Comparison of ENCODE assay signal across 10 cellular contexts in the genomic region with DNA sequence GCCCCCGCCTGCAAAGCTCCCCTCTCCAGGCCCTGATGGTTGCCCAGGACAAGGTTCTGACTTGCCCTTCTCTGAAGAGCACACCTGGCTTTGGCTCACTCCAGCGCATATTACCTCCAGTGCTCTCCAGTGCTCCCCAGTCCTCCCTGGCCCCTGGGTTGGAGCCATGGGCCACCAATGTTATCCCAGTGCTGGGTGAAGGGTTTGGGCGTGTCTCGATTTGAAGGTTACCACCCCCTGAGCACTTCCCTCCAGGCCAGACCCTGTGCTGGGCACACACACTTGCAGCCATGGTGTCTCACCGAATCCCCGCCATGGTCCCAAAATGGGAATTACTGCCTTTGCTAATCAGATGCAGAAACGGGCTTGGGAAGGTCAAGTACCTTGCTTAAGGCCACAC. TPM values are rescaled to one million over a fixed set of nuclear protein-coding genes. Genes with fewer than 3 reads are reported as not detected.
A peak's percentile ranks its signal among the peaks of the same experiment; 100 is the strongest.
DNase-seq lines count a peak whose midpoint lies in the region; ATAC-seq, FAIRE-seq and TF ChIP-seq lines count a peak whose summit lies in the region.
"Had no signal": no experiment of that assay in that cellular context is flagged by ENCODE, and none has a peak within 500 bp of the region (broad histone marks: within the 10 kb centered on the region; RNA-seq: fewer than 3 reads in every experiment).

No MANE protein-coding gene starts in this region.

- no peak for TF ChIP-seq CTCF in GM13976 (IDR thresholded peaks at IDR 0.05; ENCODE audit: borderline replicate concordance, control extremely low read depth, extremely low read depth, insufficient read depth, missing control alignments)
- no peak for TF ChIP-seq CTCF in IMR-90 (conservative IDR thresholded peaks at IDR 0.05; ENCODE audit: low read depth, low read length)
- no peak for TF ChIP-seq CTCF in GM12878 (IDR thresholded peaks at IDR 0.05 in 2 of 3, conservative IDR thresholded peaks at IDR 0.05 in 1 of 3; ENCODE audit: control insufficient read depth in 2 of 3, extremely low read depth in 1 of 3, insufficient read depth in 1 of 3, low read depth in 3 of 3, low read length in 3 of 3)
- TF ChIP-seq CTCF in neural crest cell (conservative IDR thresholded peaks at IDR 0.05), result no peak
- TF ChIP-seq CTCF in natural killer cell (IDR thresholded peaks at IDR 0.05), result no peak
- no peak for TF ChIP-seq CTCF in body of pancreas (IDR thresholded peaks at IDR 0.05)

- H2BK120ac ChIP-seq in IMR-90 (ENCODE audit: low read depth, low read length), result peak overlapping the region; percentile 58; the same call in 1 of the 2 replicates

- H3K23ac ChIP-seq in IMR-90 (ENCODE audit: low read depth, low read length), result no peak overlapping the region

- intact Hi-C loops in IMR-90 (cut with micrococcal nuclease), result loop anchor here (2.0 to 10.0 kb wide), 4 partner anchors 18 to 716 kb away; a partner anchor contains a TSS
- intact Hi-C loops in GM12878 (cut with micrococcal nuclease; ENCODE audit: unreplicated experiment), result loop anchor here (2.0 to 10.0 kb wide), 3 partner anchors 36 to 116 kb away; no protein-coding TSS in a partner anchor
- intact Hi-C loops in natural killer cell (cut with micrococcal nuclease), result loop anchor here (5.0 to 10.0 kb wide), 2 partner anchors 36 to 138 kb away; a partner anchor contains a TSS
- intact Hi-C loops in body of pancreas (cut with DNase I), result loop anchor here (10.0 kb wide), 1 partner anchor 228 kb away; a partner anchor contains a TSS

- H3K27ac ChIP-seq in IMR-90 (ENCODE audit: insufficient read depth, low read length) (no peak overlapping the region), GM12878 (ENCODE audit: control insufficient read depth, insufficient read depth) (no peak overlapping the region), body of pancreas (no peak overlapping the region)
- H3K27ac ChIP-seq: BLaER1, HL-60 had no signal

- H2AK5ac ChIP-seq in IMR-90 (ENCODE audit: low read depth, low read length), result peak overlapping the region; percentile 74; the same call in 1 of the 2 replicates

- in situ Hi-C loops in GM13976 (cut with MboI; ENCODE audit: low sequenced_read_pairs, unreplicated experiment) (loop anchor here (10.0 to 25.0 kb wide), 2 partner anchors 228 to 716 kb away; a partner anchor contains a TSS), IMR-90 (cut with MboI; ENCODE audit: low sequenced_read_pairs) (loop anchor here (5.0 to 25.0 kb wide), 2 partner anchors 231 to 1216 kb away; a partner anchor contains a TSS), GM12878 (cut with MboI) (loop anchor here (5.0 kb wide), 1 partner anchor 226 kb away; a partner anchor contains a TSS)

- H3K9me1 ChIP-seq in IMR-90 (ENCODE audit: insufficient read depth, low read length), result peaks cover 5% of the 10 kb centered on the region; the same call in 1 of the 2 replicates

- H3K9me3 Mint-ChIP-seq in neural crest cell (no peaks in the 10 kb centered on the region), natural killer cell (no peaks in the 10 kb centered on the region)

- BruUV-seq in IMR-90 (replicated peaks; lab: Mats Ljungman, UMichigan) (no TSS peak), GM12878 (replicated peaks; lab: Mats Ljungman, UMichigan) (no TSS peak)

- no peak overlapping the region for H3K18ac ChIP-seq in IMR-90 (ENCODE audit: low read depth, low read length)

- no peaks in the 10 kb centered on the region for H3K79me2 ChIP-seq in GM12878 (ENCODE audit: control insufficient read depth, insufficient read depth, low read length)

- TF ChIP-seq RAD21 in IMR-90 (IDR thresholded peaks at IDR 0.05; ENCODE audit: low read length), result no peak
- no peak for TF ChIP-seq RAD21 in GM12878 (IDR thresholded peaks at IDR 0.05; ENCODE audit: insufficient read depth, low read depth, low read length)

- POLR2A ChIA-PET in IMR-90 (lab: Charles Lee; ENCODE audit: unreplicated experiment), result no interaction called here
- POLR2A ChIA-PET in GM12878 (lab: Charles Lee), result no interaction called here

- TF ChIP-seq POLR2A in IMR-90 (IDR thresholded peaks at IDR 0.05; ENCODE audit: low read depth, low read length) (no peak), GM12878 (IDR thresholded peaks at IDR 0.05; ENCODE audit: low read depth, low read length) (no peak), body of pancreas (IDR thresholded peaks at IDR 0.05) (no peak)

- H3K14ac ChIP-seq in IMR-90 (replicated peaks; ENCODE audit: low read depth, low read length), result no peak overlapping the region

- FAIRE-seq in GM12878 (lab: Jason Lieb, UNC), result no peak
- FAIRE-seq: RCC 7860 had no signal

- H4K5ac ChIP-seq in IMR-90 (ENCODE audit: low read depth, low read length), result no peak overlapping the region

- dilution Hi-C loops in IMR-90 (cut with HindIII; ENCODE audit: low sequenced_read_pairs, unreplicated experiment), result no loop called here

- peak overlapping the region in 1 of 2 experiments; percentile 69; a peak in 1 of 4 replicates for H4K8ac ChIP-seq in IMR-90 (ENCODE audit: low read depth in 2 of 2, low read length in 2 of 2)

- 0 out of 2 replicates have a peak overlapping the region, but pooled peaks have one; percentile 47 for H2BK20ac ChIP-seq in IMR-90 (ENCODE audit: low read depth, low read length)

- H3K9me3 ChIP-seq in IMR-90 (ENCODE audit: control insufficient read depth, insufficient read depth, low read length) (no peaks in the 10 kb centered on the region), GM12878 (replicated peaks; ENCODE audit: control insufficient read depth, insufficient read depth, low read length) (no peaks in the 10 kb centered on the region), body of pancreas (no peaks in the 10 kb centered on the region)
- H3K9me3 ChIP-seq: BLaER1 had no signal

- WGBS in IMR-90 (ENCODE audit: extremely low coverage in 2 of 2, insufficient read length in 1 of 2), 2 experiments, result no CpG with 5 or more reads among the region's 7 CpGs
- WGBS in GM12878 (ENCODE audit: insufficient coverage, insufficient replicate concordance, low lambda C conversion rate, missing lambda C conversion rate), result 78% methylated on average over 7 of the region's 7 CpGs
- WGBS in body of pancreas, 2 donors, result 66 to 67% methylated on average over 5 of the region's 7 CpGs

- SMC1A ChIA-PET in GM12878 (lab: Charles Lee; ENCODE audit: uncharacterized antibody, unreplicated experiment), result interaction anchor here (0.9 to 2.5 kb wide), 7 partner anchors 20 to 117 kb away, joined by 3 to 13 read pairs (median 5); no protein-coding TSS in a partner anchor

- H3K27me3 ChIP-seq in IMR-90 (ENCODE audit: control insufficient read depth, insufficient read depth, low read length) (no peaks in the 10 kb centered on the region), GM12878 (replicated peaks in 1 of 2; ENCODE audit: control insufficient read depth in 2 of 2, insufficient read depth in 2 of 2, low read length in 1 of 2) (no peaks in the 10 kb centered on the region), body of pancreas (no peaks in the 10 kb centered on the region)

- no peak for TF ChIP-seq EP300 in GM12878 (IDR thresholded peaks at IDR 0.05; ENCODE audit: borderline replicate concordance in 1 of 2, control insufficient read depth in 1 of 2, low read depth in 2 of 2, low read length in 2 of 2)

- no peaks in the 10 kb centered on the region for H3K36me3 Mint-ChIP-seq in neural crest cell (ENCODE audit: low read depth)
- no peaks in the 10 kb centered on the region for H3K36me3 Mint-ChIP-seq in natural killer cell

- no peak overlapping the region for H3K56ac ChIP-seq in IMR-90 (ENCODE audit: extremely low read depth, insufficient read depth, low read length)

- H2AK9ac ChIP-seq in IMR-90 (replicated peaks; ENCODE audit: low read depth, low read length, poor library complexity), result peak overlapping the region; percentile 80

- H3K27me3 Mint-ChIP-seq in neural crest cell (ENCODE audit: low read depth), result no peaks in the 10 kb centered on the region
- H3K27me3 Mint-ChIP-seq in natural killer cell (ENCODE audit: low read depth in 2 of 2), result no peaks in the 10 kb centered on the region

- no peak overlapping the region for H4K91ac ChIP-seq in IMR-90 (ENCODE audit: insufficient read depth, low read depth, low read length)

- H3K27ac Mint-ChIP-seq in neural crest cell (ENCODE audit: unreplicated experiment), result no peak overlapping the region
- no peak overlapping the region for H3K27ac Mint-ChIP-seq in natural killer cell

- no peak overlapping the region for H3K9ac ChIP-seq in IMR-90 (ENCODE audit: low read depth, low read length)
- no peak overlapping the region for H3K9ac ChIP-seq in GM12878 (ENCODE audit: control insufficient read depth, insufficient read depth, low read length)
- H3K9ac ChIP-seq: BLaER1 had no signal

- H2BK5ac ChIP-seq in IMR-90 (ENCODE audit: low read depth, low read length, poor library complexity, severe bottlenecking), result no peak overlapping the region

- H3K4me1 ChIP-seq in IMR-90 (ENCODE audit: control insufficient read depth, insufficient read depth, low read length) (peaks cover 9% of the 10 kb centered on the region), GM12878 (ENCODE audit: control insufficient read depth, insufficient read depth, low read length) (no peaks in the 10 kb centered on the region), body of pancreas (peaks cover 34% of the 10 kb centered on the region)

- DNase-seq in GM13976 (ENCODE audit: low spot score), result peak; percentile 11
- no peak for DNase-seq in IMR-90
- DNase-seq in GM12878 (ENCODE audit: low read depth, low spot score), result no peak
- DNase-seq in neural crest cell (ENCODE audit: low read depth, low spot score), result no peak
- no peak for DNase-seq in natural killer cell
- DNase-seq in body of pancreas, result no peak

- H4K20me1 ChIP-seq in IMR-90 (ENCODE audit: insufficient read depth, low read length) (no peaks in the 10 kb centered on the region), GM12878 (ENCODE audit: control insufficient read depth, insufficient read depth) (no peaks in the 10 kb centered on the region)

- H3K36me3 ChIP-seq in IMR-90 (ENCODE audit: control insufficient read depth, insufficient read depth, low read length), result peaks cover 4% of the 10 kb centered on the region
- peaks cover 0 to 4% of the 10 kb centered on the region in 2 experiments; a peak in 3 of 4 replicates for H3K36me3 ChIP-seq in GM12878 (ENCODE audit: control insufficient read depth in 2 of 2, insufficient read depth in 2 of 2, low read length in 1 of 2)
- H3K36me3 ChIP-seq in body of pancreas (replicated peaks in 1 of 2; ENCODE audit: insufficient read depth in 1 of 2, low read depth in 2 of 2), result peaks cover 0 to 2% of the 10 kb centered on the region in 2 donors

- CTCF ChIA-PET in IMR-90 (lab: Yijun Ruan, JAX) (no interaction called here), GM12878 (lab: Yijun Ruan, JAX) (interaction anchor here (0.6 to 4.2 kb wide), 14 partner anchors 8 to 793 kb away, joined by 3 to 24 read pairs (median 4); a partner anchor contains a TSS)

- no peak overlapping the region for H3K4me2 ChIP-seq in IMR-90 (ENCODE audit: low read depth, low read length)
- no peak overlapping the region for H3K4me2 ChIP-seq in GM12878 (ENCODE audit: control insufficient read depth, insufficient read depth)
- H3K4me2 ChIP-seq: BLaER1 had no signal

- H3K4me1 Mint-ChIP-seq in neural crest cell (peaks cover 18% of the 10 kb centered on the region), natural killer cell (no peaks in the 10 kb centered on the region)

- peak overlapping the region; percentile 55 for H3K4ac ChIP-seq in IMR-90 (ENCODE audit: low read depth, low read length)

- H3K79me1 ChIP-seq in IMR-90 (ENCODE audit: low read depth in 1 of 2, low read length in 2 of 2), result peaks cover 2 to 12% of the 10 kb centered on the region in 2 experiments; a peak in 1 of 4 replicates

- no peak for ATAC-seq in IMR-90 (ENCODE audit: low read depth)
- peak; percentile 6; the same call in 1 of the 3 replicates for ATAC-seq in GM12878
- ATAC-seq in natural killer cell, result no peak
- no peak for ATAC-seq in body of pancreas
- no peak for ATAC-seq in HG03521 (IDR thresholded peaks at IDR 0.05; ENCODE audit: unreplicated experiment)

- H2AFZ ChIP-seq in IMR-90 (replicated peaks; ENCODE audit: low read length, poor library complexity) (peak overlapping the region; percentile 59), GM12878 (ENCODE audit: control insufficient read depth, low read depth, low read length) (no peak overlapping the region)

- RAD21 ChIA-PET in GM12878 (lab: Charles Lee; ENCODE audit: unreplicated experiment), result interaction anchor here (0.9 to 2.3 kb wide), 7 partner anchors 12 to 229 kb away, joined by 3 to 9 read pairs (median 6); no protein-coding TSS in a partner anchor

- H3K4me3 ChIP-seq in IMR-90 (ENCODE audit: insufficient read depth, low read depth, low read length) (no peak overlapping the region), GM12878 (no peak overlapping the region), body of pancreas (no peak overlapping the region)
- H3K4me3 ChIP-seq: BLaER1 had no signal

- H3K4me3 Mint-ChIP-seq in neural crest cell, result peak overlapping the region; percentile 66
- no peak overlapping the region for H3K4me3 Mint-ChIP-seq in natural killer cell

- peak overlapping the region; percentile 65; the same call in 2 of the 3 replicates for H2BK15ac ChIP-seq in IMR-90 (ENCODE audit: low read depth, low read length)

RNA-seq across cellular contexts. Expression of a gene that starts 11.1 kb away (rescaled TPM):
- 14.7 and 15.0 TPM in 2 replicates for total RNA-seq in IMR-90 (2012; rRNA removed)
- polyA plus RNA-seq in IMR-90 (2012; rRNA removed), result 14.2 and 15.2 TPM in 2 replicates
- 9.9 and 17.3 TPM in 2 replicates for polyA plus RNA-seq in IMR-90 (2012; cell fraction: cytosol; rRNA removed)
- polyA plus RNA-seq in IMR-90 (2012; cell fraction: nucleus; rRNA removed; ENCODE audit: low replicate concordance), result 7.1 and 9.4 TPM in 2 replicates
- total RNA-seq in GM12878 (2013; cell fraction: nucleolus; rRNA removed), result 37.9 and 38.4 TPM in 2 replicates
- 32.8 and 39.6 TPM in 2 replicates for total RNA-seq in GM12878 (2014; rRNA removed)
- 16.3 and 18.9 TPM in 2 replicates for total RNA-seq in GM12878 (2014; rRNA removed; fragmentation: Illumina TruSeq; extraction: Trizol)
- total RNA-seq in GM12878 (2021), result 29.2 and 31.4 TPM in 2 replicates
- 24.5 TPM for polyA plus RNA-seq in GM12878 (2011; ENCODE audit: low read depth)
- polyA plus RNA-seq in GM12878 (2011; rRNA removed), result 15.2 and 19.9 TPM in 2 replicates
- polyA plus RNA-seq in GM12878 (2011; cell fraction: cytosol; rRNA removed), result 29.9 and 37.4 TPM in 2 replicates
- 20.2 and 21.3 TPM in 2 replicates for polyA plus RNA-seq in GM12878 (2011; cell fraction: nucleus; rRNA removed)
- polyA plus RNA-seq in GM12878 (2012), result 16.1 and 17.4 TPM in 2 replicates
- 5.3 and 13.7 TPM in 2 replicates for polyA plus RNA-seq in GM12878 (2014; fragmentation: Illumina TruSeq; extraction: Trizol)
- polyA plus RNA-seq in GM12878 (2014; fragmentation: Nextera tagmentation; extraction: Ambion mirVana), result 1 to 10 TPM; 2.3 to 6.4 TPM
- 27.3 and 29.8 TPM in 2 replicates for polyA plus RNA-seq in GM12878 (2014; rRNA removed)
- 10 to 100 TPM; 37.4 to 39.9 TPM for polyA plus RNA-seq in GM12878 (2016; fragmentation: Nextera tagmentation; extraction: Ambion mirVana)
- polyA minus RNA-seq in GM12878 (2011; rRNA and poly(A)+ RNA removed), result 13.3 and 30.4 TPM in 2 replicates
- polyA minus RNA-seq in GM12878 (2011; cell fraction: cytosol; rRNA and poly(A)+ RNA removed), result 9.5 and 9.9 TPM in 2 replicates
- 10.6 and 25.4 TPM in 2 replicates for polyA minus RNA-seq in GM12878 (2011; cell fraction: nucleus; rRNA and poly(A)+ RNA removed)
- 20.0 and 20.1 TPM in 2 replicates for total RNA-seq in neural crest cell
- total RNA-seq in natural killer cell, result 10 to 100 TPM in 2 of 3 donors, 1 to 10 TPM in 1; 7.7 to 13.8 (median 12.0) TPM
- 10 to 100 TPM in 1 of 2 donors, 1 to 10 TPM in 1; 6.9 to 15.3 TPM for total RNA-seq in body of pancreas

RNA-seq across cellular contexts. Expression of a gene that starts 11.3 kb away (rescaled TPM):
- total RNA-seq in IMR-90 (2012; rRNA removed) (23.8 and 24.4 TPM in 2 replicates), GM12878 (2014; rRNA removed) (44.3 and 58.9 TPM in 2 replicates), GM12878 (2014; rRNA removed; fragmentation: Illumina TruSeq; extraction: Trizol) (24.7 and 28.8 TPM in 2 replicates), GM12878 (2021) (94.6 and 115 TPM in 2 replicates), neural crest cell (68.5 and 69.7 TPM in 2 replicates), natural killer cell (100 to 1,000 TPM in 1 of 3 donors, 10 to 100 TPM in 2; 84.6 to 100 (median 97.1) TPM), body of pancreas (10 to 100 TPM; 52.7 TPM)
- polyA plus RNA-seq in IMR-90 (2012; rRNA removed) (47.5 and 55.1 TPM in 2 replicates), GM12878 (2011; rRNA removed) (37.5 and 73.2 TPM in 2 replicates), GM12878 (2014; fragmentation: Illumina TruSeq; extraction: Trizol) (6.2 and 27.9 TPM in 2 replicates), GM12878 (2014; fragmentation: Nextera tagmentation; extraction: Ambion mirVana) (1 to 10 TPM; 1.9 to 8.6 TPM), GM12878 (2014; rRNA removed) (53.7 and 67.0 TPM in 2 replicates), GM12878 (2016; fragmentation: Nextera tagmentation; extraction: Ambion mirVana) (10 to 100 TPM; 69.7 to 71.9 TPM)
- 33.5 and 54.5 TPM in 2 replicates for polyA plus RNA-seq in IMR-90 (2012; cell fraction: cytosol; rRNA removed)
- polyA plus RNA-seq in IMR-90 (2012; cell fraction: nucleus; rRNA removed; ENCODE audit: low replicate concordance), result 74.8 and 97.8 TPM in 2 replicates
- 71.0 and 82.8 TPM in 2 replicates for total RNA-seq in GM12878 (2013; cell fraction: nucleolus; rRNA removed)
- polyA plus RNA-seq in GM12878 (2011; ENCODE audit: low read depth), result 14.3 TPM
- 85.9 and 87.1 TPM in 2 replicates for polyA plus RNA-seq in GM12878 (2011; cell fraction: cytosol; rRNA removed)
- 94.1 and 163 TPM in 2 replicates for polyA plus RNA-seq in GM12878 (2011; cell fraction: nucleus; rRNA removed)
- polyA plus RNA-seq in GM12878 (2012), result 43.7 and 47.2 TPM in 2 replicates
- polyA minus RNA-seq in GM12878 (2011; rRNA and poly(A)+ RNA removed), result 43.9 and 84.0 TPM in 2 replicates
- polyA minus RNA-seq in GM12878 (2011; cell fraction: cytosol; rRNA and poly(A)+ RNA removed), result 28.2 and 42.1 TPM in 2 replicates
- 34.2 and 48.4 TPM in 2 replicates for polyA minus RNA-seq in GM12878 (2011; cell fraction: nucleus; rRNA and poly(A)+ RNA removed)

RNA-seq across cellular contexts. Expression of a gene that starts 24.7 kb away (rescaled TPM):
- total RNA-seq in IMR-90 (2012; rRNA removed) (2.0 and 2.5 TPM in 2 replicates), GM12878 (2014; rRNA removed) (10.3 and 10.4 TPM in 2 replicates), GM12878 (2014; rRNA removed; fragmentation: Illumina TruSeq; extraction: Trizol) (7.0 and 8.0 TPM in 2 replicates), GM12878 (2021) (26.6 and 30.9 TPM in 2 replicates), neural crest cell (18.3 and 18.9 TPM in 2 replicates), natural killer cell (10 to 100 TPM in 2 of 3 donors, 1 to 10 TPM in 1; 7.2 to 21.4 (median 10.7) TPM), body of pancreas (10 to 100 TPM; 45.1 to 78.4 TPM)
- polyA plus RNA-seq in IMR-90 (2012; rRNA removed) (10.4 and 13.2 TPM in 2 replicates), GM12878 (2011; rRNA removed) (12.8 and 21.7 TPM in 2 replicates), GM12878 (2014; fragmentation: Illumina TruSeq; extraction: Trizol) (8.3 and 17.1 TPM in 2 replicates), GM12878 (2014; fragmentation: Nextera tagmentation; extraction: Ambion mirVana) (1 to 10 TPM in 1 of 2 experiments, under 1 TPM in 1; 0.79 to 1.0 TPM), GM12878 (2014; rRNA removed) (24.4 and 26.4 TPM in 2 replicates), GM12878 (2016; fragmentation: Nextera tagmentation; extraction: Ambion mirVana) (10 to 100 TPM; 22.6 to 24.8 TPM)
- polyA plus RNA-seq in IMR-90 (2012; cell fraction: cytosol; rRNA removed), result 7.7 and 13.8 TPM in 2 replicates
- 58.1 and 63.1 TPM in 2 replicates for polyA plus RNA-seq in IMR-90 (2012; cell fraction: nucleus; rRNA removed; ENCODE audit: low replicate concordance)
- 156 and 161 TPM in 2 replicates for total RNA-seq in GM12878 (2013; cell fraction: nucleolus; rRNA removed)
- 12.0 TPM for polyA plus RNA-seq in GM12878 (2011; ENCODE audit: low read depth)
- polyA plus RNA-seq in GM12878 (2011; cell fraction: cytosol; rRNA removed), result 17.4 and 21.0 TPM in 2 replicates
- 204 and 236 TPM in 2 replicates for polyA plus RNA-seq in GM12878 (2011; cell fraction: nucleus; rRNA removed)
- polyA plus RNA-seq in GM12878 (2012), result 27.0 and 35.5 TPM in 2 replicates
- 24.0 and 34.6 TPM in 2 replicates for polyA minus RNA-seq in GM12878 (2011; rRNA and poly(A)+ RNA removed)
- polyA minus RNA-seq in GM12878 (2011; cell fraction: cytosol; rRNA and poly(A)+ RNA removed), result 12.4 and 20.2 TPM in 2 replicates
- 41.8 and 67.3 TPM in 2 replicates for polyA minus RNA-seq in GM12878 (2011; cell fraction: nucleus; rRNA and poly(A)+ RNA removed)

RNA-seq across cellular contexts. Expression of a gene that starts 47.1 kb away (rescaled TPM):
- total RNA-seq in IMR-90 (2012; rRNA removed) (not detected in 2 replicates), GM12878 (2014; rRNA removed) (not detected in 2 replicates), GM12878 (2014; rRNA removed; fragmentation: Illumina TruSeq; extraction: Trizol) (not detected in 2 replicates), GM12878 (2021) (0.18 TPM in 1 of 2 replicates, not detected in the other), neural crest cell (not detected in 2 replicates), natural killer cell (not detected), body of pancreas (under 1 TPM in 1 of 2 donors, not detected in 1; 0.99 TPM)
- polyA plus RNA-seq in IMR-90 (2012; rRNA removed) (not detected in 2 replicates), GM12878 (2011; rRNA removed) (not detected in 2 replicates), GM12878 (2014; fragmentation: Illumina TruSeq; extraction: Trizol) (not detected in 2 replicates), GM12878 (2014; fragmentation: Nextera tagmentation; extraction: Ambion mirVana) (not detected), GM12878 (2014; rRNA removed) (not detected in 2 replicates), GM12878 (2016; fragmentation: Nextera tagmentation; extraction: Ambion mirVana) (not detected)
- polyA plus RNA-seq in IMR-90 (2012; cell fraction: cytosol; rRNA removed), result not detected in 2 replicates
- not detected in 2 replicates for polyA plus RNA-seq in IMR-90 (2012; cell fraction: nucleus; rRNA removed; ENCODE audit: low replicate concordance)
- 0.39 and 0.44 TPM in 2 replicates for total RNA-seq in GM12878 (2013; cell fraction: nucleolus; rRNA removed)
- not detected for polyA plus RNA-seq in GM12878 (2011; ENCODE audit: low read depth)
- polyA plus RNA-seq in GM12878 (2011; cell fraction: cytosol; rRNA removed), result 0.07 TPM in 1 of 2 replicates, not detected in the other
- polyA plus RNA-seq in GM12878 (2011; cell fraction: nucleus; rRNA removed), result not detected in 2 replicates
- polyA plus RNA-seq in GM12878 (2012), result 0.17 and 0.35 TPM in 2 replicates
- not detected in 2 replicates for polyA minus RNA-seq in GM12878 (2011; rRNA and poly(A)+ RNA removed)
- polyA minus RNA-seq in GM12878 (2011; cell fraction: cytosol; rRNA and poly(A)+ RNA removed), result not detected in 2 replicates
- not detected in 2 replicates for polyA minus RNA-seq in GM12878 (2011; cell fraction: nucleus; rRNA and poly(A)+ RNA removed)
